In the genomic region with DNA sequence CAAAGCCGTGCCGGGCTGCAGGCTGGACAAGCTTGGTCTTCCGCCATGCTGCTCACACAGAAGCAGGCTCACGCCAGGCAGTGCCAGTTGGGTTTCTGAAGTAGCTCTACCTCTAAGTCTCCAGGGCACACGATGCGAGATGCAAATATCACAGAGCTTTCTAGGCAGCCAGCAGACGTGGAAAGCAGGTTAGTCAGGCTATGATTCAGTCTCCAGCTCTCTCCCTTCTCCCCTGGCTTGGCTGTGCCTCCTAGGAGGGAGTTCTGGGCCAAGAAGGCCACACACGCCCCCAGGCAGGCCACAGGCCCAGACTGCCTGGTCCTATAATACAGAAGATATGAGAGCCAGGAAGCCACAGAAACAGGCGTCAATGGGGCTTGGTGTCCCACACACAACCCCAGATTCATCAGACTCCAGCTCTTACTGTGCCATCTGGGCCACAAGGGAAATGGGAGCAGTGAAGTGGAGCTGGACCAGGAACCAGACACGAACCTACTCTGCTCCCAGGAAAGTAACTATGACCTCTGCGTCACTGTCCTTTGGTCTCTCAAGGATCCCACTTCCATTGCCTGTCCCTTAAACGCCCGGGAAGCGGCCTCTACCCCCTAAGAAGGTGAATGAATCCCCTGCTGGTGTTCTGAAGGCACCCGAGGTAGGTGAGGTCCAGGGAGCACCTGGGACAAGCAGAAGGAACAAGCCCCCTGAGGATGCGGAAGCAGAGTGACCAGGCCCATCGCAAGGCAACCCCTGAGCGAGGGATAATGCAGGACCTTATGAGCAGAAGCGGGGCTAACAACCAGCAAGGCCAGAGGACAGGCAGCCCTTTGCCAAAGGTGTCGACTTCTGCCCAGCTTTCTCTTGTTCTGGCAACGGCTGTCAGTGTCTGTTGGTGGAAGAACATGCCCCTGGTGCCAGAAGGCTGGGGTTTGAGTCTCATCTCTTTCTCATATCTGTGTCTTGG, we compare ENCODE assay signal across 9 cellular contexts.
DNase-seq lines count a peak whose midpoint lies in the region; ATAC-seq and TF ChIP-seq lines count a peak whose summit lies in the region.
"Had no signal": no experiment of that assay in that cellular context is flagged by ENCODE, and none has a peak within 500 bp of the region (broad histone marks: within the 10 kb centered on the region; RNA-seq: fewer than 3 reads in every experiment).

No MANE protein-coding gene starts in this region.

- H3K27ac ChIP-seq in right cardiac atrium (ENCODE audit: low read length) (peak overlapping the region; percentile 94), stomach (peak overlapping the region in 4 of 5 donors; percentile 62 to 87 (median 67))

- H3K9me3 ChIP-seq in right cardiac atrium (ENCODE audit: control insufficient read depth, low read length) (no peaks in the 10 kb centered on the region), stomach (no peaks in the 10 kb centered on the region)

- no peaks in the 10 kb centered on the region for H3K9me3 Mint-ChIP-seq in activated CD4-positive, alpha-beta T cell treated with anti-CD3 and anti-CD28 coated beads, Interleukin-2, amount 10 ng/mL, durations not matched to agents 24 days and 14 days
- H3K9me3 Mint-ChIP-seq in activated T-helper 17 cell treated with anti-CD3 and anti-CD28 coated beads, Interleukin-2, amount 50 U/mL, for 72 hours: no peaks in the 10 kb centered on the region

- H3K27me3 Mint-ChIP-seq in activated CD4-positive, alpha-beta T cell treated with anti-CD3 and anti-CD28 coated beads, Interleukin-2, amount 10 ng/mL, durations not matched to agents 24 days and 14 days: no peaks in the 10 kb centered on the region
- H3K27me3 Mint-ChIP-seq in activated T-helper 17 cell treated with anti-CD3 and anti-CD28 coated beads, Interleukin-2, amount 50 U/mL, for 72 hours: no peaks in the 10 kb centered on the region

- no peak overlapping the region for H3K4me3 ChIP-seq in right cardiac atrium (ENCODE audit: low read length)
- no peak overlapping the region for H3K4me3 ChIP-seq in stomach

- ATAC-seq in activated T-helper 17 cell treated with anti-CD3 and anti-CD28 coated beads, Interleukin-2, amount 50 U/mL, for 72 hours (replicated peaks): peak; percentile 77
- ATAC-seq in right cardiac atrium: peak; percentile 17 to 55
- ATAC-seq in HG02973 (IDR thresholded peaks at IDR 0.05; ENCODE audit: unreplicated experiment): no peak
- ATAC-seq in GM18870 (IDR thresholded peaks at IDR 0.05; ENCODE audit: unreplicated experiment): no peak

- intact Hi-C loops in activated CD4-positive, alpha-beta T cell treated with anti-CD3 and anti-CD28 coated beads, Interleukin-2, amount 10 ng/mL, durations not matched to agents 24 days and 14 days (cut with micrococcal nuclease): loop anchor here (1.0 to 5.0 kb wide), 2 partner anchors 51 to 361 kb away; no protein-coding TSS in a partner anchor
- intact Hi-C loops in right cardiac atrium (cut with DNase I): loop anchor here in 1 of 4 donors (10.0 kb wide), 1 partner anchor 49 kb away; no protein-coding TSS in a partner anchor
- intact Hi-C loops in stomach (cut with DNase I; ENCODE audit: low total_unique reads): no loop called here

- H3K27ac Mint-ChIP-seq in activated CD4-positive, alpha-beta T cell treated with anti-CD3 and anti-CD28 coated beads, Interleukin-2, amount 10 ng/mL, durations not matched to agents 24 days and 14 days: peak overlapping the region; percentile 71
- peak overlapping the region; percentile 79 for H3K27ac Mint-ChIP-seq in activated T-helper 17 cell treated with anti-CD3 and anti-CD28 coated beads, Interleukin-2, amount 50 U/mL, for 72 hours

- H3K4me3 Mint-ChIP-seq in activated CD4-positive, alpha-beta T cell treated with anti-CD3 and anti-CD28 coated beads, Interleukin-2, amount 10 ng/mL, durations not matched to agents 24 days and 14 days: peak overlapping the region; percentile 12
- peak overlapping the region; percentile 42 for H3K4me3 Mint-ChIP-seq in activated T-helper 17 cell treated with anti-CD3 and anti-CD28 coated beads, Interleukin-2, amount 50 U/mL, for 72 hours

- H3K4me1 Mint-ChIP-seq in activated CD4-positive, alpha-beta T cell treated with anti-CD3 and anti-CD28 coated beads, Interleukin-2, amount 10 ng/mL, durations not matched to agents 24 days and 14 days: peaks cover 51% of the 10 kb centered on the region
- H3K4me1 Mint-ChIP-seq in activated T-helper 17 cell treated with anti-CD3 and anti-CD28 coated beads, Interleukin-2, amount 50 U/mL, for 72 hours: peaks cover 28% of the 10 kb centered on the region

- H3K4me1 ChIP-seq in right cardiac atrium (ENCODE audit: control insufficient read depth, insufficient read depth, low read length): peaks cover 42% of the 10 kb centered on the region
- peaks cover 6 to 98% (median 50%) of the 10 kb centered on the region in 4 donors for H3K4me1 ChIP-seq in stomach

- DNase-seq in activated CD4-positive, alpha-beta T cell treated with anti-CD3 and anti-CD28 coated beads, Interleukin-2, amount 10 ng/mL, durations not matched to agents 24 days and 14 days: no peak
- DNase-seq in activated CD4-positive, alpha-beta T cell treated with anti-CD3 and anti-CD28 coated beads, Interleukin-2, amount 50 U/mL, for 1 hour: no peak
- DNase-seq in right cardiac atrium: peak; percentile 48 to 67 (median 64)
- no peak for DNase-seq in stomach
- no peak for DNase-seq in GM19238 (ENCODE audit: insufficient read length, low spot score)
- DNase-seq: NCI-H1694 had no signal

- H3K36me3 Mint-ChIP-seq in activated CD4-positive, alpha-beta T cell treated with anti-CD3 and anti-CD28 coated beads, Interleukin-2, amount 10 ng/mL, durations not matched to agents 24 days and 14 days (ENCODE audit: low read depth): no peaks in the 10 kb centered on the region
- peaks cover 4% of the 10 kb centered on the region for H3K36me3 Mint-ChIP-seq in activated T-helper 17 cell treated with anti-CD3 and anti-CD28 coated beads, Interleukin-2, amount 50 U/mL, for 72 hours (ENCODE audit: low read depth)

- TF ChIP-seq EP300 in stomach (IDR thresholded peaks at IDR 0.05): no peak

- TF ChIP-seq CTCF in stomach (IDR thresholded peaks at IDR 0.05): no peak

- 67% methylated on average over 21 of the region's 21 CpGs for WGBS in right cardiac atrium
- 74 to 87% (median 81%) methylated on average over 21 of the region's 21 CpGs for WGBS in stomach, 5 donors

- H3K27me3 ChIP-seq in right cardiac atrium (ENCODE audit: control insufficient read depth, insufficient read depth) (no peaks in the 10 kb centered on the region), stomach (no peaks in the 10 kb centered on the region)

- no peaks in the 10 kb centered on the region for H3K36me3 ChIP-seq in stomach

- TF ChIP-seq POLR2A in stomach (IDR thresholded peaks at IDR 0.05): no peak

Comparison
In these comparisons a context has a peak if more than half of its experiments do, and no peak if none do; other contexts are left out.
1. DNase-seq: peak in right cardiac atrium (3 of 3); none in activated CD4-positive, alpha-beta T cell treated with anti-CD3 and anti-CD28 coated beads, Interleukin-2, amount 10 ng/mL, durations not matched to agents 24 days and 14 days (single experiment), activated CD4-positive, alpha-beta T cell treated with anti-CD3 and anti-CD28 coated beads, Interleukin-2, amount 50 U/mL, for 1 hour (single experiment), stomach (single experiment) and GM19238 (single experiment).
2. ATAC-seq: peak in activated T-helper 17 cell treated with anti-CD3 and anti-CD28 coated beads, Interleukin-2, amount 50 U/mL, for 72 hours (single experiment) and right cardiac atrium (2 of 2); none in HG02973 (single experiment) and GM18870 (single experiment).